Comparison of ENCODE assay signal across 19 cellular contexts in the genomic region with DNA sequence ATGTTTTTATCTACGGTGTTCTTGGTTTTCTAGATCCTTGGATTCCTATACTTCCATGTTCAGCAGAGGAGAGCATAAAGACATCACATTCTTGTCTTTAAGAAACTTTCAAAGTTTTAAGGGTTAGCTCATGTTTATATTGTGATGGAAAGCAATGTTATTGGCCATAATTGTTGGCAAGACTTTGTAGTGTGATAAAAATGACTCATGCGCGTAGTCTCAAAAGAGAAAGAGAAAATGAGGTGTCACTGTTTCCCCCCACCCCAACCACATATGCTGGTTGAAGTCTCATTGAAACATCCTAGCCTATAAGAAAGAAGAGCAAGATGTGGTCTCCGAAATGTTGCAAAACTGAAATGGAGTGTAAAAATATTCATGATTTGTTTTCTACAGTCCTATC.
DNase-seq lines count a peak whose midpoint lies in the region; TF ChIP-seq lines count a peak whose summit lies in the region.
"Had no signal": no experiment of that assay in that cellular context is flagged by ENCODE, and none has a peak within 500 bp of the region (broad histone marks: within the 10 kb centered on the region; RNA-seq: fewer than 3 reads in every experiment).

No MANE protein-coding gene starts in this region.

- no peaks in the 10 kb centered on the region for H3K27me3 ChIP-seq in brain microvascular endothelial cell (replicated peaks)
- H3K27me3 ChIP-seq: BLaER1 treated with 17β-estradiol and CSF1 and Interleukin-3, amounts not matched to agents 10 nM and 100 nM had no signal

- H3K4me3 ChIP-seq in brain microvascular endothelial cell (ENCODE audit: low read depth, low read length) (no peak overlapping the region), fibroblast of the aortic adventitia (ENCODE audit: low read depth, low read length) (no peak overlapping the region)
- H3K4me3 ChIP-seq: BLaER1 treated with 17β-estradiol and CSF1 and Interleukin-3, amounts not matched to agents 10 nM and 100 nM had no signal

- no peaks in the 10 kb centered on the region for H3K36me3 ChIP-seq in brain microvascular endothelial cell (replicated peaks)

- peak; percentile 19 for DNase-seq in ELR (ENCODE audit: low read depth)
- DNase-seq in brain microvascular endothelial cell = peak; percentile 33
- peak; percentile 51 for DNase-seq in fibroblast of the aortic adventitia (ENCODE audit: low read depth)
- no peak for DNase-seq in stimulated activated CD4-positive, alpha-beta T cell treated with anti-CD3 and anti-CD28 coated beads, Interleukin-15, amount 100 ng/mL, for 24 hours
- no peak for DNase-seq in Kasumi-1 (lab: John Stamatoyannopoulos, UW)
- no peak for DNase-seq in stimulated activated CD8-positive, alpha-beta memory T cell treated with anti-CD3 and anti-CD28 coated beads, Interleukin-4, amount 100 ng/mL, for 48 hours
- no peak for DNase-seq in NCI-H2029 treated with DMSO at 0.1 percent for 48 hours (lab: John Stamatoyannopoulos, UW)
- DNase-seq: ACHN; CD4-positive, alpha-beta memory T cell; GF-D8; MM.1S; NCI-H1048; NCI-H1417 treated with DMSO at 0.1 percent for 48 hours; NCI-H187; NCI-H2107; SIG-M5; SK-N-SH had no signal

- H3K27ac ChIP-seq in brain microvascular endothelial cell = no peak overlapping the region
- H3K27ac ChIP-seq: BLaER1 treated with 17β-estradiol and CSF1 and Interleukin-3, amounts not matched to agents 10 nM and 100 nM; RWPE1 had no signal

- no peak for TF ChIP-seq CTCF in brain microvascular endothelial cell (IDR thresholded peaks at IDR 0.05; ENCODE audit: low read depth, low read length, missing control alignments)
- no peak for TF ChIP-seq CTCF in fibroblast of the aortic adventitia (IDR thresholded peaks at IDR 0.05; ENCODE audit: insufficient read depth, low read length)

- in situ Hi-C loops in brain microvascular endothelial cell (cut with HindIII; ENCODE audit: low pct_ligation_motif_present, low sequenced_read_pairs) = no loop called here

Comparison
In these comparisons a context has a peak if more than half of its experiments do, and no peak if none do; other contexts are left out.
1. DNase-seq: peak in ELR (single experiment), brain microvascular endothelial cell (single experiment) and fibroblast of the aortic adventitia (single experiment); none in stimulated activated CD4-positive, alpha-beta T cell treated with anti-CD3 and anti-CD28 coated beads, Interleukin-15, amount 100 ng/mL, for 24 hours (single experiment), Kasumi-1 (0 of 2), stimulated activated CD8-positive, alpha-beta memory T cell treated with anti-CD3 and anti-CD28 coated beads, Interleukin-4, amount 100 ng/mL, for 48 hours (single experiment) and NCI-H2029 treated with DMSO at 0.1 percent for 48 hours (single experiment).